ENCODE assay signal across 8 cellular contexts in the genomic region with DNA sequence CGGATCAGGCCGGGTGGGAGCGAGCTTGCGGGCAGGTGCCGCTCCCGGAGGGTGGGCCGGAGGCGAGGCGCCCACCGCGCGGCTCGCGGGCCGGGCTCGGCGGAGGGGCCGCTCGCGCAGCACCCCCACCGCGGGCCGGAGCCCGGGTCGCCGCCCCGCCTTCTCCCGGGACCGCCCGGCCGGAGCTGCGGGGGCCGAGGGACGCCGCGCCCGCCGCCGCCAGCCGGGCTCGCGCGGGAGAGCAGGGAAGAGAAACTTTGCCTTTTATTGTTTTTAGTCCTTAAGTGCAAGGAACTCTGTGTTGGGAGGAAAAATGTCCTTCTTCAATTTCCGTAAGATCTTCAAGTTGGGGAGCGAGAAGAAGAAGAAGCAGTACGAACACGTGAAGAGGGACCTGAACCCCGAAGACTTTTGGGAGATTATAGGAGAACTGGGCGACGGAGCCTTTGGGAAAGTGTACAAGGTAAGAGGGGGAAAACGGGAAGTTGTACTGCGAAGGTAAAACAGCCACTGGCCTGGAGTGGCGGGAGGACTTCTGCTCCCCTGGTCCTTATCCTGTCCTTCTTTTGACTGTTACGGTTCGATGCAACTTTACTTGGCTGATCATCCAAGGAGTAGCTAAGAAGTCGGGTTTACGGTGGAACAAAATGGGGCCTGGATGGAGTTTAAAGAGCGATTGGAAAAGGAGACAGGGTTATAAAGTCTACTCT. TPM values are rescaled to one million over a fixed set of nuclear protein-coding genes. Genes with fewer than 3 reads are reported as not detected.
A peak's percentile ranks its signal among the peaks of the same experiment; 100 is the strongest.
DNase-seq lines count a peak whose midpoint lies in the region; ATAC-seq and TF ChIP-seq lines count a peak whose summit lies in the region.

No MANE protein-coding gene starts in this region.

- RAD21 ChIA-PET in HCT116 (lab: Charles Lee; ENCODE audit: low non-redundant PET in 1 of 2, low total read pairs in 2 of 2, uncharacterized antibody in 2 of 2, unreplicated experiment in 2 of 2) = interaction anchor here in 1 of 2 experiments (0.7 kb wide), 1 partner anchor 79 kb away, joined by 4 read pairs; no protein-coding TSS in a partner anchor

- TF ChIP-seq RAD21 in HCT116 (IDR thresholded peaks at IDR 0.05; ENCODE audit: low read depth) (no peak), neural cell (conservative IDR thresholded peaks at IDR 0.05) (no peak)

- DNase-seq in activated T-cell treated with anti-CD3 and anti-CD28 coated beads, Interleukin-2, amount 50 U/mL, for 4 hours = no peak
- no peak for DNase-seq in activated T-cell treated with anti-CD3 and anti-CD28 coated beads for 4 hours
- no peak for DNase-seq in HCT116 (ENCODE audit: low read depth, low spot score)
- DNase-seq in LNCaP clone FGC (ENCODE audit: low read depth) = no peak
- DNase-seq in activated CD8-positive, alpha-beta T cell treated with anti-CD3 and anti-CD28 coated beads for 36 hours = peak; percentile 10
- DNase-seq in foreskin fibroblast = peak; percentile 21 to 64
- DNase-seq in NCI-H2107 treated with DMSO at 0.1 percent for 48 hours (lab: John Stamatoyannopoulos, UW; ENCODE audit: unreplicated experiment) = no peak

- H3K79me2 ChIP-seq in HCT116 (ENCODE audit: insufficient read depth, low read length) (peaks cover 51% of the 10 kb centered on the region), neural cell (replicated peaks; ENCODE audit: insufficient read depth, low read length) (peaks cover 21% of the 10 kb centered on the region)

- no TSS peak for BruUV-seq in HCT116 (replicated peaks; lab: Mats Ljungman, UMichigan)

- peak overlapping the region; percentile 82 for H3K27ac Mint-ChIP-seq in activated CD8-positive, alpha-beta T cell treated with anti-CD3 and anti-CD28 coated beads for 36 hours

- POLR2A ChIA-PET in HCT116 (lab: Charles Lee) = no interaction called here
- POLR2A ChIA-PET in activated CD8-positive, alpha-beta T cell treated with anti-CD3 and anti-CD28 coated beads for 36 hours (lab: Charles Lee) = interaction anchor here (0.6 to 2.7 kb wide), 10 partner anchors 13 to 153 kb away, joined by 3 to 8 read pairs (median 4); no protein-coding TSS in a partner anchor

- no peak for TF ChIP-seq CTCF in HCT116 (IDR thresholded peaks at IDR 0.05 in 2 of 3, conservative IDR thresholded peaks at IDR 0.05 in 1 of 3; ENCODE audit: borderline replicate concordance in 1 of 3, insufficient read depth in 1 of 3, low read depth in 2 of 3, low read length in 2 of 3)
- no peak for TF ChIP-seq CTCF in LNCaP clone FGC (IDR thresholded peaks at IDR 0.05; ENCODE audit: control insufficient read depth, extremely low read depth, insufficient read depth)
- no peak for TF ChIP-seq CTCF in activated CD8-positive, alpha-beta T cell treated with anti-CD3 and anti-CD28 coated beads for 36 hours (IDR thresholded peaks at IDR 0.05)
- TF ChIP-seq CTCF in foreskin fibroblast (IDR thresholded peaks at IDR 0.05; ENCODE audit: low read depth, low read length) = no peak
- TF ChIP-seq CTCF in neural cell (IDR thresholded peaks at IDR 0.05; ENCODE audit: poor library complexity, severe bottlenecking) = no peak

- H3K36me3 Mint-ChIP-seq in activated T-cell treated with anti-CD3 and anti-CD28 coated beads, Interleukin-2, amount 50 U/mL, for 4 hours (ENCODE audit: insufficient read depth) = peaks cover under 1% of the 10 kb centered on the region
- H3K36me3 Mint-ChIP-seq in activated CD8-positive, alpha-beta T cell treated with anti-CD3 and anti-CD28 coated beads for 36 hours (ENCODE audit: low read depth) = peaks cover 10% of the 10 kb centered on the region

- H3K9me3 Mint-ChIP-seq in activated T-cell treated with anti-CD3 and anti-CD28 coated beads, Interleukin-2, amount 50 U/mL, for 4 hours = no peaks in the 10 kb centered on the region
- no peaks in the 10 kb centered on the region for H3K9me3 Mint-ChIP-seq in activated CD8-positive, alpha-beta T cell treated with anti-CD3 and anti-CD28 coated beads for 36 hours

- CTCF ChIA-PET in HCT116 (lab: Charles Lee) = interaction anchor here (1.0 kb wide), 1 partner anchor 307 kb away, joined by 3 read pairs; no protein-coding TSS in a partner anchor
- CTCF ChIA-PET in activated CD8-positive, alpha-beta T cell treated with anti-CD3 and anti-CD28 coated beads for 36 hours (lab: Charles Lee) = interaction anchor here (0.8 to 1.0 kb wide), 3 partner anchors 78 to 154 kb away, joined by 3 to 4 read pairs (median 4); no protein-coding TSS in a partner anchor

- peak; percentile 58 to 59 for ATAC-seq in activated T-cell treated with anti-CD3 and anti-CD28 coated beads, Interleukin-2, amount 50 U/mL, for 4 hours
- peak; percentile 59 for ATAC-seq in HCT116
- peak; percentile 40 for ATAC-seq in activated CD8-positive, alpha-beta T cell treated with anti-CD3 and anti-CD28 coated beads for 36 hours

- H3K27me3 Mint-ChIP-seq in activated T-cell treated with anti-CD3 and anti-CD28 coated beads, Interleukin-2, amount 50 U/mL, for 4 hours (ENCODE audit: low read depth) = no peaks in the 10 kb centered on the region
- no peaks in the 10 kb centered on the region for H3K27me3 Mint-ChIP-seq in activated CD8-positive, alpha-beta T cell treated with anti-CD3 and anti-CD28 coated beads for 36 hours

- H3K36me3 ChIP-seq in HCT116 (ENCODE audit: control insufficient read depth in 1 of 2, insufficient read depth in 2 of 2, low read length in 2 of 2) = no peaks in the 10 kb centered on the region; a peak in 1 of 4 replicates
- no peaks in the 10 kb centered on the region for H3K36me3 ChIP-seq in neural cell (ENCODE audit: insufficient read depth, low read length)

- H3K4me3 Mint-ChIP-seq in activated T-cell treated with anti-CD3 and anti-CD28 coated beads, Interleukin-2, amount 50 U/mL, for 4 hours = peak overlapping the region; percentile 90
- H3K4me3 Mint-ChIP-seq in activated CD8-positive, alpha-beta T cell treated with anti-CD3 and anti-CD28 coated beads for 36 hours = peak overlapping the region; percentile 93

- H3K4me1 Mint-ChIP-seq in activated T-cell treated with anti-CD3 and anti-CD28 coated beads, Interleukin-2, amount 50 U/mL, for 4 hours (ENCODE audit: low read depth) = peaks cover 39% of the 10 kb centered on the region
- peaks cover 37% of the 10 kb centered on the region for H3K4me1 Mint-ChIP-seq in activated CD8-positive, alpha-beta T cell treated with anti-CD3 and anti-CD28 coated beads for 36 hours (ENCODE audit: low read depth)

- intact Hi-C loops in HCT116 (cut with micrococcal nuclease) = loop anchor here (5.0 kb wide), 2 partner anchors 45 to 70 kb away; no protein-coding TSS in a partner anchor
- intact Hi-C loops in activated CD8-positive, alpha-beta T cell treated with anti-CD3 and anti-CD28 coated beads for 36 hours (cut with micrococcal nuclease) = loop anchor here (5.0 kb wide), 2 partner anchors 50 to 155 kb away; a partner anchor contains a TSS

- H3K27ac ChIP-seq in HCT116 (ENCODE audit: low read depth, low read length) (peak overlapping the region; percentile 95), neural cell (ENCODE audit: low read length) (no peak overlapping the region)

- TF ChIP-seq POLR2A in HCT116 (IDR thresholded peaks at IDR 0.05; ENCODE audit: borderline replicate concordance, extremely low read depth, insufficient read depth, insufficient read length) = no peak

- H4K20me1 ChIP-seq in HCT116 (ENCODE audit: insufficient read depth) (no peaks in the 10 kb centered on the region), neural cell (ENCODE audit: insufficient read depth) (no peaks in the 10 kb centered on the region)

- H2AFZ ChIP-seq in HCT116 (ENCODE audit: low read depth, low read length, poor library complexity, severe bottlenecking) = no peak overlapping the region
- H2AFZ ChIP-seq in neural cell (ENCODE audit: low read depth, low read length) = peak overlapping the region; percentile 21

- no peaks in the 10 kb centered on the region for H3K27me3 ChIP-seq in HCT116 (ENCODE audit: insufficient read depth, low read length)
- H3K27me3 ChIP-seq in neural cell (ENCODE audit: insufficient read depth, low read depth, low read length) = no peaks in the 10 kb centered on the region

- H3F3A ChIP-seq in neural cell (ENCODE audit: insufficient read depth, low read length, poor library complexity, severe bottlenecking) = no peaks in the 10 kb centered on the region

- H3K9me2 ChIP-seq in HCT116 (ENCODE audit: insufficient read depth) (no peaks in the 10 kb centered on the region), neural cell (ENCODE audit: insufficient read depth, low read length) (no peaks in the 10 kb centered on the region)

- H3K9ac ChIP-seq in HCT116 (ENCODE audit: low read length) = peak overlapping the region; percentile 83
- H3K9ac ChIP-seq in neural cell (ENCODE audit: low read length) = peak overlapping the region; percentile 75

- H3K4me3 ChIP-seq in HCT116 (replicated peaks in 1 of 2; ENCODE audit: low read depth in 1 of 2, low read length in 2 of 2) (peak overlapping the region; percentile 73 to 83), LNCaP clone FGC (ENCODE audit: low read depth, low read length) (peak overlapping the region; percentile 64), foreskin fibroblast (ENCODE audit: low read depth in 1 of 2, low read length in 2 of 2) (peak overlapping the region; percentile 94 to 99), neural cell (ENCODE audit: low read length) (peak overlapping the region; percentile 90)

- no peak for TF ChIP-seq EP300 in neural cell (conservative IDR thresholded peaks at IDR 0.05; ENCODE audit: poor library complexity, severe bottlenecking)

- H3K4me2 ChIP-seq in HCT116 (ENCODE audit: low read length) = peak overlapping the region; percentile 89
- peak overlapping the region; percentile 94 for H3K4me2 ChIP-seq in neural cell (ENCODE audit: low read length)

- H3K9me3 ChIP-seq in HCT116 (ENCODE audit: control insufficient read depth in 1 of 2, insufficient read depth in 1 of 2, low read depth in 1 of 2, low read length in 2 of 2) (no peaks in the 10 kb centered on the region), neural cell (ENCODE audit: low read length) (no peaks in the 10 kb centered on the region)

- H3K4me1 ChIP-seq in HCT116 (ENCODE audit: control insufficient read depth in 1 of 2, insufficient read depth in 2 of 2, low read length in 2 of 2) = peaks cover 27 to 44% of the 10 kb centered on the region in 2 experiments; a peak in 3 of 4 replicates

TF ChIP-seq in neural cell, 6 proteins besides CTCF, POLR2A, EP300 and RAD21 (continues in another document):
- no peak for TF ChIP-seq POLR2AphosphoS5 (IDR thresholded peaks at IDR 0.05)

RNA-seq across cellular contexts. Expression of a gene that starts 0.6 kb away (rescaled TPM):
- total RNA-seq in activated T-cell treated with anti-CD3 and anti-CD28 coated beads, Interleukin-2, amount 50 U/mL, for 4 hours = 10 to 100 TPM; 18.8 to 19.8 (median 19.4) TPM
- 44.2 TPM for total RNA-seq in HCT116 (2021; ENCODE audit: unreplicated experiment)
- 9.4 and 13.3 TPM in 2 replicates for polyA plus RNA-seq in HCT116 (2012)
- 10 to 100 TPM; 17.8 to 19.2 TPM for total RNA-seq in activated CD8-positive, alpha-beta T cell treated with anti-CD3 and anti-CD28 coated beads for 36 hours
- polyA plus RNA-seq in neural cell = 19.7 and 23.7 TPM in 2 replicates
- polyA minus RNA-seq in neural cell = 58.9 TPM in 2 replicates

RNA-seq across cellular contexts. Expression of a gene that starts 49.6 kb away (rescaled TPM):
- total RNA-seq in activated T-cell treated with anti-CD3 and anti-CD28 coated beads, Interleukin-2, amount 50 U/mL, for 4 hours = 10 to 100 TPM; 10.3 to 12.8 (median 10.4) TPM
- 74.7 TPM for total RNA-seq in HCT116 (2021; ENCODE audit: unreplicated experiment)
- polyA plus RNA-seq in HCT116 (2012) = 55.0 and 72.1 TPM in 2 replicates
- total RNA-seq in activated CD8-positive, alpha-beta T cell treated with anti-CD3 and anti-CD28 coated beads for 36 hours = 10 to 100 TPM; 32.1 to 32.4 TPM
- 8.4 and 9.4 TPM in 2 replicates for polyA plus RNA-seq in neural cell
- polyA minus RNA-seq in neural cell = 9.7 and 10.2 TPM in 2 replicates

Comparison
In these comparisons a context has a peak if more than half of its experiments do, and no peak if none do; other contexts are left out.
1. DNase-seq: peak in activated CD8-positive, alpha-beta T cell treated with anti-CD3 and anti-CD28 coated beads for 36 hours (single experiment) and foreskin fibroblast (2 of 2); none in activated T-cell treated with anti-CD3 and anti-CD28 coated beads, Interleukin-2, amount 50 U/mL, for 4 hours (single experiment), activated T-cell treated with anti-CD3 and anti-CD28 coated beads for 4 hours (single experiment), HCT116 (single experiment), LNCaP clone FGC (single experiment) and NCI-H2107 treated with DMSO at 0.1 percent for 48 hours (single experiment).
2. Peak in every context shown above with its lines, with median percentiles within 50 percentile points of each other: ATAC-seq and H3K4me3 ChIP-seq.